Comparison of ENCODE assay signal across 1 cellular context in genomic region chr2:41927581-41928260, GRCh38.
TF ChIP-seq lines count a peak whose summit lies in the region.

No MANE protein-coding gene starts in this region.

TF ChIP-seq in GM23338, 12 proteins besides CTCF, POLR2A, EP300 and RAD21 (continued from another document):
- TF ChIP-seq ZNF462 (CRISPR knock-in tag; IDR thresholded peaks at IDR 0.05) (no peak), EZH2 (IDR thresholded peaks at IDR 0.05; ENCODE audit: low read depth, unreplicated experiment) (no peak)
